Comparison of ENCODE assay signal across 8 cellular contexts in genomic region chrX:71365356-71365875, GRCh38. TPM values are rescaled to one million over a fixed set of nuclear protein-coding genes. Genes with fewer than 3 reads are reported as not detected.
DNase-seq lines count a peak whose midpoint lies in the region; ATAC-seq and TF ChIP-seq lines count a peak whose summit lies in the region.

No MANE protein-coding gene starts in this region.

- peaks cover 5% of the 10 kb centered on the region for H3K36me3 ChIP-seq in BE2C
- peaks cover 2% of the 10 kb centered on the region for H3K36me3 ChIP-seq in kidney epithelial cell (ENCODE audit: control insufficient read depth, insufficient read depth, low read length)
- H3K36me3 ChIP-seq in tibial nerve, result no peaks in the 10 kb centered on the region

- H3K4me1 ChIP-seq in BE2C (no peaks in the 10 kb centered on the region), tibial nerve (peaks cover 0 to 18% (median 0%) of the 10 kb centered on the region in 4 donors)

- H3K9me3 ChIP-seq in BE2C (no peaks in the 10 kb centered on the region), tibial nerve (no peaks in the 10 kb centered on the region)

- no peaks in the 10 kb centered on the region for H3K9me3 Mint-ChIP-seq in activated naive CD4-positive, alpha-beta T cell treated with anti-CD3 and anti-CD28 coated beads, Interleukin-2, amount 50 U/mL, for 72 hours

- H3K27ac Mint-ChIP-seq in activated naive CD4-positive, alpha-beta T cell treated with anti-CD3 and anti-CD28 coated beads, Interleukin-2, amount 50 U/mL, for 72 hours, result peak overlapping the region; percentile 96 to 99

- no peak for DNase-seq in BE2C
- DNase-seq in HFF-Myc (ENCODE audit: extremely low read depth, low read depth), result no peak
- no peak for DNase-seq in activated naive CD4-positive, alpha-beta T cell treated with anti-CD3 and anti-CD28 coated beads, Interleukin-2, amount 50 U/mL, for 72 hours (ENCODE audit: low spot score in 2 of 2)
- no peak for DNase-seq in kidney epithelial cell (ENCODE audit: low read depth)
- no peak for DNase-seq in tibial nerve (ENCODE audit: low spot score in 2 of 2)
- DNase-seq in NCI-H2196 (lab: John Stamatoyannopoulos, UW; ENCODE audit: unreplicated experiment), result no peak

- TF ChIP-seq CTCF in BE2C (IDR thresholded peaks at IDR 0.05; ENCODE audit: low read depth, low read length), result no peak
- no peak for TF ChIP-seq CTCF in HFF-Myc (IDR thresholded peaks at IDR 0.05; ENCODE audit: low read depth, low read length, missing control alignments)
- TF ChIP-seq CTCF in kidney epithelial cell (IDR thresholded peaks at IDR 0.05; ENCODE audit: insufficient read depth, low read length, poor library complexity, severe bottlenecking), result no peak
- TF ChIP-seq CTCF in tibial nerve (IDR thresholded peaks at IDR 0.05), result no peak

- H3K4me3 ChIP-seq in BE2C (ENCODE audit: low read depth, low read length) (peak overlapping the region; percentile 83), HFF-Myc (replicated peaks; ENCODE audit: low read depth, low read length) (peak overlapping the region; percentile 61), kidney epithelial cell (ENCODE audit: low read depth, low read length) (peak overlapping the region; percentile 56), tibial nerve (peak overlapping the region; percentile 33 to 80 (median 48))

- 3 to 45% methylated on average over 14 to 16 of the region's 16 CpGs for WGBS in tibial nerve, 2 donors

- TF ChIP-seq EP300 in tibial nerve (IDR thresholded peaks at IDR 0.05), result no peak

- no peak for ATAC-seq in activated naive CD4-positive, alpha-beta T cell treated with anti-CD3 and anti-CD28 coated beads, Interleukin-2, amount 50 U/mL, for 72 hours
- no peak for ATAC-seq in HG02763 (IDR thresholded peaks at IDR 0.05; ENCODE audit: unreplicated experiment)
- ATAC-seq in HG03442 (IDR thresholded peaks at IDR 0.05; ENCODE audit: unreplicated experiment), result no peak

- peak overlapping the region; percentile 72 to 92 (median 82) for H3K27ac ChIP-seq in tibial nerve

- H3K36me3 Mint-ChIP-seq in activated naive CD4-positive, alpha-beta T cell treated with anti-CD3 and anti-CD28 coated beads, Interleukin-2, amount 50 U/mL, for 72 hours, result peaks cover 8 to 21% of the 10 kb centered on the region in 2 donors

- no peaks in the 10 kb centered on the region for H3K27me3 ChIP-seq in BE2C
- no peaks in the 10 kb centered on the region for H3K27me3 ChIP-seq in kidney epithelial cell (ENCODE audit: control insufficient read depth, insufficient read depth, low read length)
- H3K27me3 ChIP-seq in tibial nerve, result no peaks in the 10 kb centered on the region

- TF ChIP-seq POLR2A in tibial nerve (IDR thresholded peaks at IDR 0.05), result peak in 1 of 2 donors; percentile 57

RNA-seq across cellular contexts. Expression of gene TAF1, which starts 0.7 kb away (rescaled TPM):
- 60.7 TPM for polyA plus RNA-seq in BE2C (2012; ENCODE audit: insufficient read depth, insufficient read length, low read depth)
- 10 to 100 TPM; 38.1 to 43.1 TPM for total RNA-seq in activated naive CD4-positive, alpha-beta T cell treated with anti-CD3 and anti-CD28 coated beads, Interleukin-2, amount 50 U/mL, for 72 hours
- total RNA-seq in kidney epithelial cell (15.1 and 19.9 TPM in 2 replicates), tibial nerve (10 to 100 TPM; 49.6 to 75.6 (median 69.9) TPM)
